Comparison of ENCODE assay signal across 14 cellular contexts in the genomic region with DNA sequence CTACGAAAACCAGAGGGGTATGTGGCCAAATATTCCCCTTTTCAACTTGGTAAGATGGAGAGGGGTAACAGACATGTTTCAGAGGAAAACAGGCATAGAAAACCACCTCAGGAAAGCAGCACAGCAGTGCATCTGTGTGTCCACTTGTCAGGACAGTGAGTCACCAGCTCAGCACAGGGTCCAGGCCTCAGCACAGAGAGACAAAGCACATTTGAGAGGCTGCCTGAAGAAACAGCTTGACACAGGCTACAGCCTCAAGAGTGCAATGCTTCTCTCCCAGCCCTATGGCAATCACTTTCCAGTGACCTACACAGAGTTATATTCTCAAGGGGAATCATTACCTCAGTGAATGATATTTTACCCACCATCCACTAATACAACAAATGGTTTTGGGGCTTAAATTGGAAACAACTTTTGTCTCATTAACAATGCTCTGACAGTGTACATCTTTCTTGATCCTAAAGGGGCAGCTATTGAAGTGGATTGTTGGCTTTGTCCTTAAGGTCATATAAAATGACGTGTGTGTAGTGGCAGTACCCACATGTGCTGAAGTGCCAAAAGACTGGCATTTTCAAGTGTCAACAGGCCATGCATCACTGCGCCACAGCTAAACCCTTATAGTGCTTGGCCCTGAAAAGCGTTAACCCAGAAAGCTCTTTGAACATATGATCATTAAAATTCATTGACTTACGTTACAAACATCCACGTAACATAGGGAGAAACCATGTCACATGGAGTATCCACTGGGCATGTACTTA. TPM values are rescaled to one million over a fixed set of nuclear protein-coding genes. Genes with fewer than 3 reads are reported as not detected.
DNase-seq lines count a peak whose midpoint lies in the region; ATAC-seq lines count a peak whose summit lies in the region.
"Had no signal": no experiment of that assay in that cellular context is flagged by ENCODE, and none has a peak within 500 bp of the region (broad histone marks: within the 10 kb centered on the region; RNA-seq: fewer than 3 reads in every experiment).

No MANE protein-coding gene starts in this region.

- intact Hi-C loops in activated CD4-positive, alpha-beta T cell treated with anti-CD3 and anti-CD28 coated beads for 36 hours (cut with DNase I, micrococcal nuclease): loop anchor here in 1 of 2 experiments (5.0 kb wide), 1 partner anchor 46 kb away; a partner anchor contains a TSS
- intact Hi-C loops in right cardiac atrium (cut with DNase I): no loop called here
- intact Hi-C loops in posterior cingulate gyrus (cut with DNase I): no loop called here

- H3K27me3 Mint-ChIP-seq in activated CD4-positive, alpha-beta T cell treated with anti-CD3 and anti-CD28 coated beads for 36 hours: no peaks in the 10 kb centered on the region

- DNase-seq in activated CD4-positive, alpha-beta T cell treated with anti-CD3 and anti-CD28 coated beads for 36 hours: no peak
- no peak for DNase-seq in activated CD4-positive, alpha-beta T cell treated with anti-CD3 and anti-CD28 coated beads, Interleukin-2, amount 50 U/mL, for 1 hour
- DNase-seq in right cardiac atrium (no peak), posterior cingulate gyrus (peak in 6 of 10 donors; percentile 20 to 77 (median 55)), SW480 (ENCODE audit: low spot score) (no peak), OCI-M2 (lab: John Stamatoyannopoulos, UW; ENCODE audit: unreplicated experiment) (no peak), middle frontal gyrus (ENCODE audit: extremely low spot score, low spot score) (no peak)
- DNase-seq: activated CD8-positive, alpha-beta memory T cell treated with anti-CD3 and anti-CD28 coated beads, Interleukin-2, amount 50 U/mL, for 4 hours; GOT3; NCI-H446 treated with DMSO at 0.1 percent for 48 hours; upper lobe of left lung had no signal

- POLR2A ChIA-PET in activated CD4-positive, alpha-beta T cell treated with anti-CD3 and anti-CD28 coated beads for 36 hours (lab: Charles Lee): no interaction called here

- peak overlapping the region; percentile 4 for H3K27ac Mint-ChIP-seq in activated CD4-positive, alpha-beta T cell treated with anti-CD3 and anti-CD28 coated beads for 36 hours
- H3K27ac Mint-ChIP-seq: nephron had no signal

- H3K36me3 Mint-ChIP-seq in activated CD4-positive, alpha-beta T cell treated with anti-CD3 and anti-CD28 coated beads for 36 hours (ENCODE audit: low read depth): peaks cover 77% of the 10 kb centered on the region

- H3K9me3 Mint-ChIP-seq in activated CD4-positive, alpha-beta T cell treated with anti-CD3 and anti-CD28 coated beads for 36 hours (ENCODE audit: low read depth): peaks cover 19% of the 10 kb centered on the region

- H3K27ac ChIP-seq in angular gyrus (ENCODE audit: low read depth, low read length) (peak overlapping the region; percentile 29), right cardiac atrium (ENCODE audit: low read length) (peak overlapping the region; percentile 23)

- no peak overlapping the region for H3K4me3 Mint-ChIP-seq in activated CD4-positive, alpha-beta T cell treated with anti-CD3 and anti-CD28 coated beads for 36 hours
- H3K4me3 Mint-ChIP-seq: nephron had no signal

- CTCF ChIA-PET in activated CD4-positive, alpha-beta T cell treated with anti-CD3 and anti-CD28 coated beads for 36 hours (lab: Charles Lee): interaction anchor here (0.9 to 1.6 kb wide), 3 partner anchors 10 to 27 kb away, joined by 3 read pairs; no protein-coding TSS in a partner anchor

- peaks cover 50% of the 10 kb centered on the region for H3K4me1 Mint-ChIP-seq in activated CD4-positive, alpha-beta T cell treated with anti-CD3 and anti-CD28 coated beads for 36 hours

- H3K4me3 ChIP-seq in right cardiac atrium (ENCODE audit: low read length): no peak overlapping the region
- H3K4me3 ChIP-seq: smooth muscle cell, upper lobe of left lung had no signal

- H3K4me1 ChIP-seq in right cardiac atrium (ENCODE audit: control insufficient read depth, insufficient read depth, low read length): peaks cover 3% of the 10 kb centered on the region

- ATAC-seq in activated CD4-positive, alpha-beta T cell treated with anti-CD3 and anti-CD28 coated beads for 36 hours: no peak
- ATAC-seq in right cardiac atrium: peak; percentile 43 to 70

- no peaks in the 10 kb centered on the region for H3K27me3 ChIP-seq in right cardiac atrium (ENCODE audit: control insufficient read depth, insufficient read depth)
- H3K27me3 ChIP-seq: upper lobe of left lung had no signal

- no peaks in the 10 kb centered on the region for H3K9me3 ChIP-seq in right cardiac atrium (ENCODE audit: control insufficient read depth, low read length)
- H3K9me3 ChIP-seq: upper lobe of left lung had no signal

- WGBS in right cardiac atrium: 88% methylated on average over 6 of the region's 6 CpGs

RNA-seq across cellular contexts. Expression of a gene that starts 46.4 kb away (rescaled TPM):
- total RNA-seq in activated CD4-positive, alpha-beta T cell treated with anti-CD3 and anti-CD28 coated beads for 36 hours: 10 to 100 TPM; 13.3 to 13.9 TPM
- total RNA-seq in right cardiac atrium: 10 to 100 TPM; 13.3 to 26.8 (median 21.9) TPM
- polyA plus RNA-seq in right cardiac atrium: 8.6 TPM

Comparison
In these comparisons a context has a peak if more than half of its experiments do, and no peak if none do; other contexts are left out.
1. DNase-seq: peak in posterior cingulate gyrus (6 of 10); none in activated CD4-positive, alpha-beta T cell treated with anti-CD3 and anti-CD28 coated beads for 36 hours (single experiment), activated CD4-positive, alpha-beta T cell treated with anti-CD3 and anti-CD28 coated beads, Interleukin-2, amount 50 U/mL, for 1 hour (single experiment), right cardiac atrium (0 of 3), SW480 (single experiment), OCI-M2 (single experiment) and middle frontal gyrus (single experiment).